ENCODE assay signal across 1 cellular context in the genomic region with DNA sequence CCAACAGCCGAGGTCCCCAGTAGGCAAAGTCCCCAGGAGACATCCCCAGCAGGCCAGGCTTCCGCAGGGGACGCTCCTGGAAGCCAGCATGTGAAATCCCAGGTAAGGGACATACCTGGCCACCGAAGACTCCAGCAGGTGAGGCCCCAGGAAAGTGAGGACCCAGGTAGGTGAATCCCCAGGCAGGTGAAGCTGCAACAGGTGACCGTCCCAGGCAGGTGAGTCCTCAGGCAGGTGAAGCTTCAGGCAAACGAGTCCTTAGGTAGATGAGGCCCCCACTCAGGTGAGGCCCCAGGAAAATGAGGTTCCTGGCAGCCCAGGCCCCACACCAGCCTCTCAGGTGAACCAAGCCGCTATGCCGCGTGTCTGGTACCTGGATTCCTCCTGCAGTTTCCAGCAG.
A peak's percentile ranks its signal among the peaks of the same experiment; 100 is the strongest.
TF ChIP-seq lines count a peak whose summit lies in the region.

No MANE protein-coding gene starts in this region.

TF ChIP-seq in HEK293, 187 proteins besides CTCF, POLR2A, EP300 and RAD21 (continued from another document):
- TF ChIP-seq ZNF76 (tag by site-specific recombination; IDR thresholded peaks at IDR 0.05; ENCODE audit: borderline replicate concordance, low read depth) (no peak), ZNF645 (tag by site-specific recombination; IDR thresholded peaks at IDR 0.05) (no peak), ZNF529 (tag by site-specific recombination; IDR thresholded peaks at IDR 0.05; ENCODE audit: insufficient replicate concordance) (no peak), ZNF530 (tag by site-specific recombination; IDR thresholded peaks at IDR 0.05; ENCODE audit: low read depth) (no peak), GLIS1 (tag by site-specific recombination; IDR thresholded peaks at IDR 0.05) (no peak), SCRT1 (tag by site-specific recombination; IDR thresholded peaks at IDR 0.05; ENCODE audit: borderline replicate concordance) (peak; percentile 32; the same call in 1 of the 2 replicates), ZNF391 (tag by site-specific recombination; IDR thresholded peaks at IDR 0.05; ENCODE audit: borderline replicate concordance, low read depth) (no peak), ZNF10 (tag by site-specific recombination; IDR thresholded peaks at IDR 0.05) (no peak), ZNF433 (tag by site-specific recombination; IDR thresholded peaks at IDR 0.05; ENCODE audit: low read depth) (no peak), ZNF513 (tag by site-specific recombination; IDR thresholded peaks at IDR 0.05) (no peak), IKZF3 (tag by site-specific recombination; IDR thresholded peaks at IDR 0.05) (no peak), ZNF776 (tag by site-specific recombination; IDR thresholded peaks at IDR 0.05; ENCODE audit: borderline replicate concordance) (no peak), MYNN (tag by site-specific recombination; IDR thresholded peaks at IDR 0.05; ENCODE audit: borderline replicate concordance) (no peak), WT1 (tag by site-specific recombination; IDR thresholded peaks at IDR 0.05) (no peak), ZEB2 (tag by site-specific recombination; IDR thresholded peaks at IDR 0.05) (peak; percentile 70), ZNF626 (tag by site-specific recombination; IDR thresholded peaks at IDR 0.05) (no peak), ZSCAN18 (tag by site-specific recombination; IDR thresholded peaks at IDR 0.05) (no peak), GLI2 (tag by site-specific recombination; IDR thresholded peaks at IDR 0.05; ENCODE audit: borderline replicate concordance, low read depth) (no peak), SCRT2 (tag by site-specific recombination; IDR thresholded peaks at IDR 0.05) (peak; percentile 90)
